Comparison of ENCODE assay signal across 8 cellular contexts in genomic region chr3:28349397-28350000, GRCh38. TPM values are rescaled to one million over a fixed set of nuclear protein-coding genes. Genes with fewer than 3 reads are reported as not detected.
DNase-seq lines count a peak whose midpoint lies in the region; ATAC-seq and TF ChIP-seq lines count a peak whose summit lies in the region.

No MANE protein-coding gene starts in this region.

- ATAC-seq in HG02981 (IDR thresholded peaks at IDR 0.05; ENCODE audit: unreplicated experiment): peak; percentile 40
- no peak for ATAC-seq in HG02642 (IDR thresholded peaks at IDR 0.05; ENCODE audit: poor library complexity, unreplicated experiment)

- TF ChIP-seq CTCF in fibroblast of villous mesenchyme (IDR thresholded peaks at IDR 0.05; ENCODE audit: insufficient read depth, low read depth, low read length): peak; percentile 9

- DNase-seq in GM03348 (ENCODE audit: low spot score) (peak; percentile 13), SW480 (ENCODE audit: low spot score) (peak; percentile 82), fibroblast of villous mesenchyme (ENCODE audit: low read depth) (no peak), pulmonary artery endothelial cell (ENCODE audit: low read depth, low spot score) (peak; percentile 30), SKM-1 treated with dmso at 0.1 percent for 144 hours (lab: John Stamatoyannopoulos, UW; ENCODE audit: unreplicated experiment) (no peak), RPMI8226 (no peak)

- H3K4me3 ChIP-seq in fibroblast of villous mesenchyme (ENCODE audit: low read depth, low read length): peak overlapping the region; percentile 95

RNA-seq across cellular contexts. Expression of gene AZI2, which starts 0.9 kb away (rescaled TPM):
- total RNA-seq in fibroblast of villous mesenchyme (76.0 and 102 TPM in 2 replicates), pulmonary artery endothelial cell (43.7 and 48.0 TPM in 2 replicates)

RNA-seq across cellular contexts. Expression of gene ZCWPW2, which starts 1.0 kb away (rescaled TPM):
- total RNA-seq in fibroblast of villous mesenchyme: 0.43 and 0.64 TPM in 2 replicates
- total RNA-seq in pulmonary artery endothelial cell: 0.04 and 0.13 TPM in 2 replicates

Comparison
In these comparisons a context has a peak if more than half of its experiments do, and no peak if none do; other contexts are left out.
1. DNase-seq: peak in GM03348 (single experiment), SW480 (single experiment) and pulmonary artery endothelial cell (single experiment); none in fibroblast of villous mesenchyme (single experiment), SKM-1 treated with dmso at 0.1 percent for 144 hours (single experiment) and RPMI8226 (single experiment).